Comparison of ENCODE assay signal across 19 cellular contexts in the genomic region with DNA sequence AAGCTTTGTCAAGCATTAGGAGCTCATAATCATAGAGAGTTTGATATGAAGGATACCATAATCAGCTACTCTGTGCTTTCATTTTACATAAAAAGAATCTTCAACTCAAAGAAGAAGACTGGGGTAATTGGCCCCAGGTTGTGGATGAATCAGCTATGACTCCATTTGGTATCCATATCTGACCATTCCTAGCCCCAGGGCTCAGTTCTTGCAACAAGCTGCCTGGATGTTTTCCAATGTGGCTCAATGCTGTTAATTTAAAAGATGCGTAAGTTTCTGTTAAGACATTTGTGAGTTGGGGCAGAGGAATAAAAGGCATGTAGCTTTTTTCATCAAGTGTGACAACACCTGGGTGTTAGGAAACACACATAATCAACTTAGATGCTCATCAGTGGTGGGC.
DNase-seq lines count a peak whose midpoint lies in the region; TF ChIP-seq lines count a peak whose summit lies in the region.
"Had no signal": no experiment of that assay in that cellular context is flagged by ENCODE, and none has a peak within 500 bp of the region (broad histone marks: within the 10 kb centered on the region; RNA-seq: fewer than 3 reads in every experiment).

No MANE protein-coding gene starts in this region.

- 94 to 98% (median 97%) methylated on average over 1 of the region's 1 CpG for WGBS in ovary, 3 donors

- H3K27me3 Mint-ChIP-seq in HFFc6 (ENCODE audit: insufficient read depth) (no peaks in the 10 kb centered on the region; the same call in 1 of the 2 replicates), osteocyte (ENCODE audit: unreplicated experiment) (peaks cover 2% of the 10 kb centered on the region)
- H3K27me3 Mint-ChIP-seq: activated naive CD8-positive, alpha-beta T cell; CD4-positive, alpha-beta T cell had no signal

- H3K27ac ChIP-seq in ovary = no peak overlapping the region
- H3K27ac ChIP-seq: A549, esophagus muscularis mucosa, SJCRH30, thoracic aorta had no signal

- DNase-seq in AG09309 (ENCODE audit: low read depth) = peak; percentile 86
- peak; percentile 97 for DNase-seq in HFFc6
- DNase-seq in amniotic stem cell (lab: John Stamatoyannopoulos, UW) = peak; percentile 96
- peak; percentile 94 for DNase-seq in fibroblast of the conjunctiva (ENCODE audit: low read depth)
- DNase-seq in ureter (ENCODE audit: low spot score) = no peak
- DNase-seq in anterior cingulate cortex (lab: John Stamatoyannopoulos, UW) = no peak
- no peak for DNase-seq in ovary
- no peak for DNase-seq in osteocyte (ENCODE audit: extremely low spot score, unreplicated experiment)
- DNase-seq: CD4-positive, alpha-beta T cell; Kasumi-1; NCI-H1417; SJCRH30; stimulated activated CD4-positive, alpha-beta T cell treated with anti-CD3 and anti-CD28 coated beads, Interleukin-12 subunit alpha, Interleukin-12 subunit beta, amount 100 ng/mL, for 4 hours had no signal

- H3K36me3 Mint-ChIP-seq in HFFc6 (ENCODE audit: low read depth) = no peaks in the 10 kb centered on the region
- H3K36me3 Mint-ChIP-seq in osteocyte (ENCODE audit: unreplicated experiment) = no peaks in the 10 kb centered on the region
- H3K36me3 Mint-ChIP-seq: activated naive CD8-positive, alpha-beta T cell; mesothelial cell of epicardium had no signal

- no peaks in the 10 kb centered on the region for H3K36me3 ChIP-seq in ovary
- H3K36me3 ChIP-seq: esophagus muscularis mucosa, SJCRH30, thoracic aorta had no signal

- H3K27me3 ChIP-seq in ovary = no peaks in the 10 kb centered on the region
- H3K27me3 ChIP-seq: SJCRH30 had no signal

- H3K4me3 ChIP-seq in AG09309 (ENCODE audit: control insufficient read depth, low read depth, low read length) (no peak overlapping the region), ovary (no peak overlapping the region)
- H3K4me3 ChIP-seq: A549, esophagus muscularis mucosa, SJCRH30, thoracic aorta had no signal

- TF ChIP-seq EP300 in ovary (IDR thresholded peaks at IDR 0.05) = no peak

- H3K4me1 Mint-ChIP-seq in HFFc6 (ENCODE audit: low read depth) (peaks cover 47% of the 10 kb centered on the region), osteocyte (ENCODE audit: unreplicated experiment) (no peaks in the 10 kb centered on the region)
- H3K4me1 Mint-ChIP-seq: nephron had no signal

- peak overlapping the region; percentile 85 for H3K27ac Mint-ChIP-seq in HFFc6
- no peak overlapping the region for H3K27ac Mint-ChIP-seq in osteocyte (ENCODE audit: unreplicated experiment)
- H3K27ac Mint-ChIP-seq: activated naive CD8-positive, alpha-beta T cell; CD4-positive, alpha-beta T cell; mesothelial cell of epicardium; nephron had no signal

- H3K9me3 Mint-ChIP-seq in HFFc6 (peaks cover 2% of the 10 kb centered on the region; the same call in 1 of the 2 replicates), osteocyte (ENCODE audit: unreplicated experiment) (no peaks in the 10 kb centered on the region)
- H3K9me3 Mint-ChIP-seq: CD4-positive, alpha-beta T cell; mesothelial cell of epicardium; nephron had no signal

- TF ChIP-seq POLR2A in ovary (IDR thresholded peaks at IDR 0.05) = no peak

- no peak for TF ChIP-seq CTCF in AG09309 (IDR thresholded peaks at IDR 0.05; ENCODE audit: control insufficient read depth, insufficient read depth, low read depth, low read length, missing control alignments)
- TF ChIP-seq CTCF in HFFc6 (IDR thresholded peaks at IDR 0.05) = no peak
- no peak for TF ChIP-seq CTCF in ovary (IDR thresholded peaks at IDR 0.05)
- TF ChIP-seq CTCF in osteocyte (IDR thresholded peaks at IDR 0.05) = no peak

- H3K4me3 Mint-ChIP-seq in HFFc6 (peak overlapping the region; percentile 61), osteocyte (ENCODE audit: unreplicated experiment) (no peak overlapping the region)
- H3K4me3 Mint-ChIP-seq: activated naive CD8-positive, alpha-beta T cell; CD4-positive, alpha-beta T cell; mesothelial cell of epicardium; nephron had no signal

- intact Hi-C loops in ovary (cut with DNase I) = no loop called here

- H3K4me1 ChIP-seq in ovary (ENCODE audit: insufficient read depth) = no peaks in the 10 kb centered on the region
- H3K4me1 ChIP-seq: A549, esophagus muscularis mucosa, SJCRH30 had no signal

- H3K9me3 ChIP-seq in ovary = no peaks in the 10 kb centered on the region
- H3K9me3 ChIP-seq: A549, esophagus muscularis mucosa, SJCRH30, thoracic aorta had no signal

Comparison
In these comparisons a context has a peak if more than half of its experiments do, and no peak if none do; other contexts are left out.
1. DNase-seq: peak in AG09309 (single experiment), HFFc6 (single experiment), amniotic stem cell (single experiment) and fibroblast of the conjunctiva (single experiment); none in ureter (single experiment), anterior cingulate cortex (0 of 58), ovary (0 of 5) and osteocyte (single experiment).